In genomic region chr1:12434174-12434573, GRCh38 we compare ENCODE assay signal across 1 cellular context.
TF ChIP-seq lines count a peak whose summit lies in the region.

No MANE protein-coding gene starts in this region.

TF ChIP-seq in GM23338, 12 proteins besides CTCF, POLR2A, EP300 and RAD21 (continued from another document):
- TF ChIP-seq ZNF462 (CRISPR knock-in tag; IDR thresholded peaks at IDR 0.05), result no peak
- no peak for TF ChIP-seq JUNB (IDR thresholded peaks at IDR 0.05; ENCODE audit: unreplicated experiment)
- no peak for TF ChIP-seq ETS1 (IDR thresholded peaks at IDR 0.05)
- no peak for TF ChIP-seq EZH2 (IDR thresholded peaks at IDR 0.05; ENCODE audit: low read depth, unreplicated experiment)
